ENCODE assay signal across 1 cellular context in the genomic region with DNA sequence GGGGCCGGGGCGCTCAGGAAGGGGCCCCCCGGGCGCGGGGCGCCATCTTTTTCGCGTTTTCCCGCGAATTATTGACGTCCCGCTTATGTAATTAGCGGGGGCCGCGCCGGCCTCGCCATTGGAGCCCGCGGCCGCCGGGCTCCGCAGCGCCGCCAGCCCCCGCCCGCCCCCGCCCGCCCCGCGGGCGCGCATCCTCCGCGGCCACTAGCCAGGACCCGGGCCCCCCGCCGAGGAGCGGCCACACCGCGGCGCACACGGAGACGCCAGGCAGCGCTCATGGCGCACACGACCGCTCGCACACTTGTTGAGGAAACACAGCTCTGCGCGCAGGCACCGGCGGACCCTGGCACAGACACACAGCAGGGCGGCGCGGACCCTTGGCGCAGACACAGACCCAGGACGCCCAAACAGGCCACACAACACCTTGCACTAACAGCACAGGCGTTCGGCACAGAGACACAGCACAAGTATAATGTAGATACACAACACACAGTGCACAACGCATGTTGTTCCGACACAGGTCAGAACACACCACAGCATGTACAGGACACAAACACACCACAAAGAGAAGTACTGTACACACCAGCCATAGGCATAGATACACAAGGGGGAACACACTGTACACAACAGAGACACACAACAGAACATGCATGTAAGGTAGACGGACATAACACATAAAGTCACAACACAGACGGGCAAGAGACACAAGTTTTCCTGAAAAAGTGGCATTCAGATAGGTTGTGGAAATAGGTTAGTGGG.
TF ChIP-seq lines count a peak whose summit lies in the region.

No MANE protein-coding gene starts in this region.

TF ChIP-seq in GM12878, 131 proteins besides CTCF, POLR2A, EP300 and RAD21 (continued from another document):
- TF ChIP-seq ZBTB40 (IDR thresholded peaks at IDR 0.05; ENCODE audit: borderline replicate concordance) (peak; percentile 51), MEF2A (IDR thresholded peaks at IDR 0.05; ENCODE audit: insufficient read depth, low read depth, low read length) (0 out of 2 replicates have a peak, but pooled peaks have one; percentile 38), SIN3A (IDR thresholded peaks at IDR 0.05; ENCODE audit: low read depth, low read length) (peak; percentile 69; the same call in 1 of the 2 replicates), SMAD5 (IDR thresholded peaks at IDR 0.05; ENCODE audit: low read depth) (peak; percentile 47; the same call in 1 of the 2 replicates), LARP7 (IDR thresholded peaks at IDR 0.05) (peak; percentile 86; the same call in 1 of the 2 replicates), IKZF2 (IDR thresholded peaks at IDR 0.05) (no peak)
- TF ChIP-seq, protein P1, sequence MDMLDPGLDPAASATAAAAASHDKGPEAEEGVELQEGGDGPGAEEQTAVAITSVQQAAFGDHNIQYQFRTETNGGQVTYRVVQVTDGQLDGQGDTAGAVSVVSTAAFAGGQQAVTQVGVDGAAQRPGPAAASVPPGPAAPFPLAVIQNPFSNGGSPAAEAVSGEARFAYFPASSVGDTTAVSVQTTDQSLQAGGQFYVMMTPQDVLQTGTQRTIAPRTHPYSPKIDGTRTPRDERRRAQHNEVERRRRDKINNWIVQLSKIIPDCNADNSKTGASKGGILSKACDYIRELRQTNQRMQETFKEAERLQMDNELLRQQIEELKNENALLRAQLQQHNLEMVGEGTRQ (IDR thresholded peaks at IDR 0.05; ENCODE audit: borderline replicate concordance, low read depth, low read length), result no peak
